13 cellular contexts compared by ENCODE assay signal in the genomic region with DNA sequence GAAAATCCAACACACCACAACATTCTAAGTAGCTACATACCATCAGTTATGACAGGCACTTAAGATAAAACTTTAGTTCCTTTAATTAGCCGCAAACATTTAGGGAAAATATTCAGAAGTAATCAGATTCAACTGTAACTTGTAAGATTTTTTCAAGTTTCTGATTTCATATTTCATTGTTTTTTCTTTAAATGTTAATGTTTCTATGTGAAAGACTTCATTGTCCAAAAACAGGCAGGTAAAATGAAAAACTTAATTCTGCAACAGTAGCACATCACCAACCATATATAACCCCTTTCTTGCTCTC. TPM values are rescaled to one million over a fixed set of nuclear protein-coding genes. Genes with fewer than 3 reads are reported as not detected.
"Had no signal": no experiment of that assay in that cellular context is flagged by ENCODE, and none has a peak within 500 bp of the region (broad histone marks: within the 10 kb centered on the region; RNA-seq: fewer than 3 reads in every experiment).

No MANE protein-coding gene starts in this region.

- H3K36me3 ChIP-seq: cardiac muscle cell, right atrium auricular region, WERI-Rb-1 had no signal

- DNase-seq: activated CD8-positive, alpha-beta memory T cell treated with anti-CD3 and anti-CD28 coated beads, Interleukin-2, amount 50 U/mL, for 48 hours; activated naive CD4-positive, alpha-beta T cell treated with Interleukin-2 at 50 U/mL for 16 hours; naive B cell; posterior cingulate gyrus; T1000 had no signal

- H3K4me3 ChIP-seq: cardiac muscle cell, hepatocyte, right atrium auricular region had no signal

- H3K27ac Mint-ChIP-seq: activated CD8-positive, alpha-beta T cell treated with anti-CD3 and anti-CD28 coated beads for 36 hours; naive B cell had no signal

- H3K27me3 ChIP-seq: cardiac muscle cell, hepatocyte, right atrium auricular region had no signal

- H3K27me3 Mint-ChIP-seq: activated CD8-positive, alpha-beta T cell treated with anti-CD3 and anti-CD28 coated beads for 36 hours; naive B cell had no signal

- H3K9me3 ChIP-seq: right atrium auricular region had no signal

- H3K4me3 Mint-ChIP-seq: activated CD8-positive, alpha-beta T cell treated with anti-CD3 and anti-CD28 coated beads for 36 hours; naive B cell had no signal

- H3K36me3 Mint-ChIP-seq: naive B cell had no signal

- H3K4me1 ChIP-seq: right atrium auricular region had no signal

- H3K9me3 Mint-ChIP-seq: activated CD8-positive, alpha-beta T cell treated with anti-CD3 and anti-CD28 coated beads for 36 hours had no signal

- H3K4me1 Mint-ChIP-seq: naive B cell had no signal

- H3K27ac ChIP-seq: cardiac muscle cell, epithelial cell of prostate, hepatocyte, right atrium auricular region, WERI-Rb-1 had no signal

RNA-seq across cellular contexts. Expression of a gene that starts 11.6 kb away (rescaled TPM):
- total RNA-seq: activated CD8-positive, alpha-beta T cell treated with anti-CD3 and anti-CD28 coated beads for 36 hours; astrocyte; right atrium auricular region had no signal

RNA-seq across cellular contexts. Expression of a gene that starts 29.9 kb away (rescaled TPM):
- total RNA-seq: activated CD8-positive, alpha-beta T cell treated with anti-CD3 and anti-CD28 coated beads for 36 hours; astrocyte; cardiac muscle cell; hepatocyte; liver; right atrium auricular region had no signal

RNA-seq across cellular contexts. Expression of a gene that starts 42.0 kb away (rescaled TPM):
- total RNA-seq: activated CD8-positive, alpha-beta T cell treated with anti-CD3 and anti-CD28 coated beads for 36 hours; astrocyte; cardiac muscle cell; hepatocyte; liver; right atrium auricular region had no signal

RNA-seq across cellular contexts. Expression of a gene that starts 58.5 kb away (rescaled TPM):
- total RNA-seq: activated CD8-positive, alpha-beta T cell treated with anti-CD3 and anti-CD28 coated beads for 36 hours; astrocyte; cardiac muscle cell; hepatocyte; liver; right atrium auricular region had no signal
